ENCODE assay signal across 9 cellular contexts in the genomic region with DNA sequence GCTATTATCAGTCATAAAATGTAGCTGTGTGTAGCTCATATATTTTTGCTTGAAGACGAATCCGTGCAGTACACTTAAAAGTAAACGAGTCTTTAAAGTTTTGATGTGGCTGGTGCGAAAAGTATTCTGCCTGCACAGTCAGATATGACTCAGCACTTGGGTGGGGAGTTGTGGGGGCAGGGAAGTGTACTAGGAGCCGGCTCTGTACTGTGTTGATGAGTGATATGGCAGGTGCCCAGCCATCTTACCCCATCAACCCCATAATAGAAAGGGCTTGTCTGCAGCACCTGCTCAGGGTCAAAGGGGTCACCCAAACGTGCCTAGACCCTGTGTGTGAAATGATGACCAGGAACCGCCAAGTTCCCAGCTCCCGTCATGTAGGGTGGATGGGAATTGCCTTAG. TPM values are rescaled to one million over a fixed set of nuclear protein-coding genes. Genes with fewer than 3 reads are reported as not detected.
DNase-seq lines count a peak whose midpoint lies in the region; ATAC-seq and TF ChIP-seq lines count a peak whose summit lies in the region.
"Had no signal": no experiment of that assay in that cellular context is flagged by ENCODE, and none has a peak within 500 bp of the region (broad histone marks: within the 10 kb centered on the region; RNA-seq: fewer than 3 reads in every experiment).

No MANE protein-coding gene starts in this region.

- H3K9me1 ChIP-seq in IMR-90 (ENCODE audit: insufficient read depth, low read length): peaks cover 7% of the 10 kb centered on the region

- no peak overlapping the region for H3K56ac ChIP-seq in IMR-90 (ENCODE audit: extremely low read depth, insufficient read depth, low read length)

- H2AK9ac ChIP-seq in IMR-90 (replicated peaks; ENCODE audit: low read depth, low read length, poor library complexity): no peak overlapping the region

- no peaks in the 10 kb centered on the region for H3K9me3 Mint-ChIP-seq in progenitor cell of endocrine pancreas (ENCODE audit: low read depth)
- H3K9me3 Mint-ChIP-seq: dendritic cell treated with granulocyte-macrophage colony-stimulating factor and Interleukin-4, amounts not matched to agents 40 ng/mL and 50 ng/mL, for 4 days had no signal

- peaks cover 21% of the 10 kb centered on the region for H3K4me1 Mint-ChIP-seq in progenitor cell of endocrine pancreas (ENCODE audit: low read depth)

- H3K4me3 ChIP-seq in IMR-90 (ENCODE audit: insufficient read depth, low read depth, low read length) (no peak overlapping the region), fibroblast of the aortic adventitia (ENCODE audit: low read depth, low read length) (no peak overlapping the region)

- in situ Hi-C loops in IMR-90 (cut with MboI; ENCODE audit: low sequenced_read_pairs): no loop called here

- H2AK5ac ChIP-seq in IMR-90 (ENCODE audit: low read depth, low read length): peak overlapping the region; percentile 25; the same call in 1 of the 2 replicates

- H3K79me1 ChIP-seq in IMR-90 (ENCODE audit: low read depth in 1 of 2, low read length in 2 of 2): no peaks in the 10 kb centered on the region; a peak in 1 of 4 replicates

- peaks cover 13% of the 10 kb centered on the region; the same call in 1 of the 2 replicates for H3K36me3 ChIP-seq in IMR-90 (ENCODE audit: control insufficient read depth, insufficient read depth, low read length)

- H3K4me1 ChIP-seq in IMR-90 (ENCODE audit: control insufficient read depth, insufficient read depth, low read length): peaks cover 7% of the 10 kb centered on the region

- H2AFZ ChIP-seq in IMR-90 (replicated peaks; ENCODE audit: low read length, poor library complexity): no peak overlapping the region

- no peak overlapping the region for H3K4ac ChIP-seq in IMR-90 (ENCODE audit: low read depth, low read length)

- H3K36me3 Mint-ChIP-seq in progenitor cell of endocrine pancreas (ENCODE audit: insufficient read depth): peaks cover 11% of the 10 kb centered on the region

- no TSS peak for BruUV-seq in IMR-90 (replicated peaks; lab: Mats Ljungman, UMichigan)

- intact Hi-C loops in IMR-90 (cut with micrococcal nuclease): no loop called here

- H3K4me3 Mint-ChIP-seq in progenitor cell of endocrine pancreas (ENCODE audit: low read depth): no peak overlapping the region
- H3K4me3 Mint-ChIP-seq: dendritic cell treated with granulocyte-macrophage colony-stimulating factor and Interleukin-4, amounts not matched to agents 40 ng/mL and 50 ng/mL, for 4 days had no signal

- no peak overlapping the region for H3K4me2 ChIP-seq in IMR-90 (ENCODE audit: low read depth, low read length)

- H4K5ac ChIP-seq in IMR-90 (ENCODE audit: low read depth, low read length): no peak overlapping the region

- no peak overlapping the region for H3K23ac ChIP-seq in IMR-90 (ENCODE audit: low read depth, low read length)

- H4K20me1 ChIP-seq in IMR-90 (ENCODE audit: insufficient read depth, low read length): peaks cover 6% of the 10 kb centered on the region

- no peak overlapping the region for H3K9ac ChIP-seq in IMR-90 (ENCODE audit: low read depth, low read length)

- POLR2A ChIA-PET in IMR-90 (lab: Charles Lee; ENCODE audit: unreplicated experiment): interaction anchor here (0.6 kb wide), 1 partner anchor 50 kb away, joined by 3 read pairs; no protein-coding TSS in a partner anchor

- DNase-seq in stimulated activated naive CD4-positive, alpha-beta T cell treated with Interleukin-2 at 50 U/mL for 16 hours (lab: John Stamatoyannopoulos, UW): peak; percentile 68
- no peak for DNase-seq in stimulated activated naive CD4-positive, alpha-beta T cell (lab: John Stamatoyannopoulos, UW)
- DNase-seq in IMR-90 (peak; percentile 89), fibroblast of the aortic adventitia (ENCODE audit: low read depth) (peak; percentile 70), NCI-H1092 (lab: John Stamatoyannopoulos, UW) (no peak), progenitor cell of endocrine pancreas (ENCODE audit: low spot score, unreplicated experiment) (no peak)
- DNase-seq in activated CD8-positive, alpha-beta memory T cell treated with anti-CD3 and anti-CD28 coated beads for 4 hours (ENCODE audit: low read depth in 2 of 2): peak; percentile 31 to 59
- peak; percentile 73 for DNase-seq in stimulated activated CD4-positive, alpha-beta T cell treated with anti-CD3 and anti-CD28 coated beads, Interleukin-4, amount 100 ng/mL, for 1 hour

- no peak overlapping the region for H4K91ac ChIP-seq in IMR-90 (ENCODE audit: insufficient read depth, low read depth, low read length)

- no peak overlapping the region for H2BK20ac ChIP-seq in IMR-90 (ENCODE audit: low read depth, low read length)

- TF ChIP-seq CTCF in IMR-90 (conservative IDR thresholded peaks at IDR 0.05; ENCODE audit: low read depth, low read length) (no peak), fibroblast of the aortic adventitia (IDR thresholded peaks at IDR 0.05; ENCODE audit: insufficient read depth, low read length) (no peak), progenitor cell of endocrine pancreas (IDR thresholded peaks at IDR 0.05; ENCODE audit: unreplicated experiment) (no peak)

- no peak overlapping the region; the same call in 2 of the 3 replicates for H2BK15ac ChIP-seq in IMR-90 (ENCODE audit: low read depth, low read length)

- peak; percentile 99 for ATAC-seq in IMR-90 (ENCODE audit: low read depth)

- no peaks in the 10 kb centered on the region for H3K9me3 ChIP-seq in IMR-90 (ENCODE audit: control insufficient read depth, insufficient read depth, low read length)

- no peak overlapping the region for H2BK5ac ChIP-seq in IMR-90 (ENCODE audit: low read depth, low read length, poor library complexity, severe bottlenecking)

- H3K27ac Mint-ChIP-seq in progenitor cell of endocrine pancreas: no peak overlapping the region
- H3K27ac Mint-ChIP-seq: dendritic cell treated with granulocyte-macrophage colony-stimulating factor and Interleukin-4, amounts not matched to agents 40 ng/mL and 50 ng/mL, for 4 days had no signal

- H3K27me3 ChIP-seq in IMR-90 (ENCODE audit: control insufficient read depth, insufficient read depth, low read length): peaks cover 22% of the 10 kb centered on the region

- CTCF ChIA-PET in IMR-90 (lab: Yijun Ruan, JAX): interaction anchor here (0.6 kb wide), 1 partner anchor 986 kb away, joined by 5 read pairs; no protein-coding TSS in a partner anchor

- H3K27me3 Mint-ChIP-seq in progenitor cell of endocrine pancreas: no peaks in the 10 kb centered on the region

- no peak overlapping the region for H4K8ac ChIP-seq in IMR-90 (ENCODE audit: low read depth in 2 of 2, low read length in 2 of 2)

- no peak for TF ChIP-seq POLR2A in IMR-90 (IDR thresholded peaks at IDR 0.05; ENCODE audit: low read depth, low read length)

- no peak for TF ChIP-seq RAD21 in IMR-90 (IDR thresholded peaks at IDR 0.05; ENCODE audit: low read length)

- 0% methylated on average over 2 of the region's 8 CpGs; no CpG with 5 or more reads in 1 of the 2 experiments for WGBS in IMR-90 (ENCODE audit: extremely low coverage in 2 of 2, insufficient read length in 1 of 2), 2 experiments

- no peak overlapping the region for H2BK120ac ChIP-seq in IMR-90 (ENCODE audit: low read depth, low read length)

- dilution Hi-C loops in IMR-90 (cut with HindIII; ENCODE audit: low sequenced_read_pairs, unreplicated experiment): no loop called here

- H3K27ac ChIP-seq in IMR-90 (ENCODE audit: insufficient read depth, low read length): no peak overlapping the region

- no peak overlapping the region for H3K18ac ChIP-seq in IMR-90 (ENCODE audit: low read depth, low read length)

- H3K14ac ChIP-seq in IMR-90 (replicated peaks; ENCODE audit: low read depth, low read length): no peak overlapping the region

TF ChIP-seq in IMR-90, 13 proteins besides CTCF, POLR2A, EP300 and RAD21:
- TF ChIP-seq RFX5 (IDR thresholded peaks at IDR 0.05; ENCODE audit: low read depth, low read length) (no peak), RCOR1 (IDR thresholded peaks at IDR 0.05; ENCODE audit: insufficient replicate concordance, low read length) (peak; percentile 99), MAZ (IDR thresholded peaks at IDR 0.05; ENCODE audit: borderline replicate concordance, low read depth, low read length) (peak; percentile 67; the same call in 1 of the 2 replicates), BHLHE40 (IDR thresholded peaks at IDR 0.05; ENCODE audit: low read depth, low read length) (peak; percentile 68), FOS (IDR thresholded peaks at IDR 0.05; ENCODE audit: low read depth, low read length) (peak; percentile 81; the same call in 1 of the 2 replicates), NFE2L2 (IDR thresholded peaks at IDR 0.05; ENCODE audit: low read depth, low read length) (peak; percentile 93), SMC3 (IDR thresholded peaks at IDR 0.05; ENCODE audit: low read depth, low read length) (no peak), CEBPB (IDR thresholded peaks at IDR 0.05; ENCODE audit: low read depth, low read length) (peak; percentile 18; the same call in 1 of the 2 replicates), MAFK (IDR thresholded peaks at IDR 0.05; ENCODE audit: low read depth, low read length) (peak; percentile 73)
- TF ChIP-seq, protein P1, sequence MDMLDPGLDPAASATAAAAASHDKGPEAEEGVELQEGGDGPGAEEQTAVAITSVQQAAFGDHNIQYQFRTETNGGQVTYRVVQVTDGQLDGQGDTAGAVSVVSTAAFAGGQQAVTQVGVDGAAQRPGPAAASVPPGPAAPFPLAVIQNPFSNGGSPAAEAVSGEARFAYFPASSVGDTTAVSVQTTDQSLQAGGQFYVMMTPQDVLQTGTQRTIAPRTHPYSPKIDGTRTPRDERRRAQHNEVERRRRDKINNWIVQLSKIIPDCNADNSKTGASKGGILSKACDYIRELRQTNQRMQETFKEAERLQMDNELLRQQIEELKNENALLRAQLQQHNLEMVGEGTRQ (IDR thresholded peaks at IDR 0.05; ENCODE audit: low read depth, low read length): no peak

RNA-seq across cellular contexts. Expression of gene BCL2L11, which starts 47.8 kb away (rescaled TPM):
- 1.1 and 1.4 TPM in 2 replicates for total RNA-seq in IMR-90 (2012; rRNA removed)
- polyA plus RNA-seq in IMR-90 (2012; rRNA removed): 1.7 TPM in 2 replicates
- polyA plus RNA-seq in IMR-90 (2012; cell fraction: cytosol; rRNA removed): 0.78 and 1.4 TPM in 2 replicates
- polyA plus RNA-seq in IMR-90 (2012; cell fraction: nucleus; rRNA removed; ENCODE audit: low replicate concordance): 2.6 and 5.7 TPM in 2 replicates
- 2.2 and 4.7 TPM in 2 replicates for total RNA-seq in fibroblast of the aortic adventitia (ENCODE audit: low replicate concordance)
- total RNA-seq in progenitor cell of endocrine pancreas: 24.2 and 27.7 TPM in 2 replicates

Comparison
In these comparisons a context has a peak if more than half of its experiments do, and no peak if none do; other contexts are left out.
1. DNase-seq: peak in stimulated activated naive CD4-positive, alpha-beta T cell treated with Interleukin-2 at 50 U/mL for 16 hours (single experiment), IMR-90 (single experiment), activated CD8-positive, alpha-beta memory T cell treated with anti-CD3 and anti-CD28 coated beads for 4 hours (2 of 2), fibroblast of the aortic adventitia (single experiment) and stimulated activated CD4-positive, alpha-beta T cell treated with anti-CD3 and anti-CD28 coated beads, Interleukin-4, amount 100 ng/mL, for 1 hour (single experiment); none in stimulated activated naive CD4-positive, alpha-beta T cell (0 of 6), NCI-H1092 (single experiment) and progenitor cell of endocrine pancreas (single experiment).